In the genomic region with DNA sequence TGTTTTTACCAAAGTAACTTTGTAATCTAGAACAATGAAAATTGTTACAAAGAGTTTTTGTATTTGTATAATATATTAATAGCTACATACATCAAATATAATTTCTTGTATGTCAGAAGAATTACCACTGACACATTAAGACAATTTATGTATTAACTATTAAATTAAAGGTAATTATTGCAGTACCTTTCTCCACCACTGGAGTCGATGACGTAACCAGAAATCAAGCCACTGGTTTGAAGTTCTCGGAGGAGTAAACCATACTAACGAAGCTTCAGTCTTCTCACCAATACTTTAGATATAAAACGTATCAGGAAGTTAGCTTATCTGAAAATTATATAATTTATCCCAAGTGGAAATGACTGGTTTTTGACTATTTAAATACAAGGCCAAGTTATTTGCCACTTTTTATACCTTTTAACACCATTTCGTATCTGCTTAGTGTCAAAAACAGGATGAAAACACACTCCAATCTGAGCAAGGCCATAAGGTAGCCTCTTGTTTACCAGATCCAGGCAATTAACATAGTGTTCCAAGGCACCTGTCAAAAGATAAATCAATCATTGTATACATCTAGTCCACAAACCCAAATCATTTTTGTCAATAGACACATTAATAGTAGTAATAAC, we compare ENCODE assay signal across 9 cellular contexts. TPM values are rescaled to one million over a fixed set of nuclear protein-coding genes. Genes with fewer than 3 reads are reported as not detected.
A peak's percentile ranks its signal among the peaks of the same experiment; 100 is the strongest.
DNase-seq lines count a peak whose midpoint lies in the region; ATAC-seq, FAIRE-seq and TF ChIP-seq lines count a peak whose summit lies in the region.
"Had no signal": no experiment of that assay in that cellular context is flagged by ENCODE, and none has a peak within 500 bp of the region (broad histone marks: within the 10 kb centered on the region; RNA-seq: fewer than 3 reads in every experiment).

No MANE protein-coding gene starts in this region.

- no peak for FAIRE-seq in astrocyte (lab: Jason Lieb, UNC)
- FAIRE-seq: H54 had no signal

- peaks cover 24 to 55% (median 31%) of the 10 kb centered on the region in 4 donors for H3K4me1 Mint-ChIP-seq in CD4-positive, alpha-beta memory T cell
- H3K4me1 Mint-ChIP-seq in astrocyte (ENCODE audit: low read depth, unreplicated experiment), result peaks cover 13% of the 10 kb centered on the region
- H3K4me1 Mint-ChIP-seq in mesothelial cell of epicardium, result peaks cover 31% of the 10 kb centered on the region

- H3K4me3 Mint-ChIP-seq in CD4-positive, alpha-beta memory T cell, result peak overlapping the region in 4 of 8 donors; percentile 4 to 68 (median 43)
- H3K4me3 Mint-ChIP-seq in astrocyte (ENCODE audit: unreplicated experiment) (no peak overlapping the region), mesothelial cell of epicardium (no peak overlapping the region)

- POLR2A ChIA-PET in CD4-positive, alpha-beta memory T cell (lab: Charles Lee; ENCODE audit: partially characterized antibody), result interaction anchor here (0.5 to 5.4 kb wide), 5 partner anchors 9 to 94 kb away, joined by 3 to 110 read pairs (median 8); a partner anchor contains a TSS

- intact Hi-C loops in CD4-positive, alpha-beta memory T cell (cut with micrococcal nuclease), result loop anchor here (2.0 to 10.0 kb wide), 2 partner anchors 14 to 148 kb away; a partner anchor contains a TSS
- intact Hi-C loops in sciatic nerve (cut with DNase I), result no loop called here

- H3K9ac ChIP-seq in KMS-11 (no peak overlapping the region), astrocyte (ENCODE audit: low read length) (no peak overlapping the region)

- H3K27me3 Mint-ChIP-seq in CD4-positive, alpha-beta memory T cell, result no peaks in the 10 kb centered on the region
- no peaks in the 10 kb centered on the region for H3K27me3 Mint-ChIP-seq in astrocyte (ENCODE audit: low read depth, unreplicated experiment)
- no peaks in the 10 kb centered on the region for H3K27me3 Mint-ChIP-seq in mesothelial cell of epicardium (ENCODE audit: low read depth)

- H3K27ac Mint-ChIP-seq in CD4-positive, alpha-beta memory T cell, result peak overlapping the region; percentile 13 to 89 (median 73)
- H3K27ac Mint-ChIP-seq in astrocyte (ENCODE audit: unreplicated experiment) (no peak overlapping the region), mesothelial cell of epicardium (no peak overlapping the region)

- H3K9me3 Mint-ChIP-seq in CD4-positive, alpha-beta memory T cell, result peaks cover 0 to 16% (median 0%) of the 10 kb centered on the region in 8 donors
- H3K9me3 Mint-ChIP-seq in astrocyte (ENCODE audit: unreplicated experiment) (no peaks in the 10 kb centered on the region), mesothelial cell of epicardium (no peaks in the 10 kb centered on the region)

- no peak for ATAC-seq in sciatic nerve

- no peak overlapping the region for H3K4me2 ChIP-seq in KMS-11
- no peak overlapping the region for H3K4me2 ChIP-seq in astrocyte (ENCODE audit: low read length)

- peaks cover 29 to 46% of the 10 kb centered on the region in 2 donors for H3K36me3 Mint-ChIP-seq in CD4-positive, alpha-beta memory T cell
- peaks cover 10% of the 10 kb centered on the region for H3K36me3 Mint-ChIP-seq in astrocyte (ENCODE audit: low read depth, unreplicated experiment)
- H3K36me3 Mint-ChIP-seq in mesothelial cell of epicardium, result peaks cover 34% of the 10 kb centered on the region

- H2AFZ ChIP-seq in KMS-11 (ENCODE audit: low read depth) (no peak overlapping the region), astrocyte (ENCODE audit: low read depth, low read length) (no peak overlapping the region)

- CTCF ChIA-PET in CD4-positive, alpha-beta memory T cell (lab: Charles Lee; ENCODE audit: partially characterized antibody), result interaction anchor here (0.7 to 6.0 kb wide), 19 partner anchors 12 to 172 kb away, joined by 3 to 287 read pairs (median 3); a partner anchor contains a TSS

- H3K36me3 ChIP-seq in CD4-positive, alpha-beta memory T cell (ENCODE audit: insufficient read depth, low read length), result peaks cover 18% of the 10 kb centered on the region
- H3K36me3 ChIP-seq in KMS-11 (ENCODE audit: insufficient read depth) (0 out of 2 replicates have a peak, but pooled peaks cover 3% of the 10 kb centered on the region), astrocyte (ENCODE audit: insufficient read depth, low read length) (peaks cover 13% of the 10 kb centered on the region)

- no peaks in the 10 kb centered on the region for H3K9me3 ChIP-seq in CD4-positive, alpha-beta memory T cell (ENCODE audit: control insufficient read depth in 1 of 2, low read length in 2 of 2)
- H3K9me3 ChIP-seq in astrocyte (ENCODE audit: insufficient read depth, low read depth, low read length), result no peaks in the 10 kb centered on the region

- H3K4me3 ChIP-seq in CD4-positive, alpha-beta memory T cell (ENCODE audit: low read length in 2 of 2), result no peak overlapping the region
- H3K4me3 ChIP-seq in KMS-11 (IDR thresholded peaks at IDR 0.05; ENCODE audit: insufficient read depth, low read depth, low read length), result no peak overlapping the region
- no peak overlapping the region for H3K4me3 ChIP-seq in astrocyte (ENCODE audit: insufficient read depth, low read depth, low read length)

- DNase-seq in CD4-positive, alpha-beta memory T cell, result peak; percentile 54 to 60 (median 59)
- DNase-seq in astrocyte (ENCODE audit: low read depth), result no peak
- no peak for DNase-seq in mesothelial cell of epicardium (ENCODE audit: low spot score in 2 of 2, unreplicated experiment in 2 of 2)
- no peak for DNase-seq in sciatic nerve (ENCODE audit: low spot score)
- no peak for DNase-seq in NCI-H1436 treated with DMSO at 0.1 percent for 48 hours (lab: John Stamatoyannopoulos, UW)
- no peak for DNase-seq in NCI-H2107 treated with DMSO at 0.1 percent for 48 hours (lab: John Stamatoyannopoulos, UW; ENCODE audit: unreplicated experiment)
- DNase-seq in middle frontal gyrus (ENCODE audit: extremely low spot score, low spot score), result no peak

- H3K79me2 ChIP-seq in KMS-11 (ENCODE audit: insufficient read depth, low read depth), result peaks cover 34% of the 10 kb centered on the region
- H3K79me2 ChIP-seq in astrocyte (ENCODE audit: insufficient read depth, low read length), result peaks cover 26% of the 10 kb centered on the region

- peaks cover 40% of the 10 kb centered on the region for H3K4me1 ChIP-seq in CD4-positive, alpha-beta memory T cell (ENCODE audit: insufficient read depth, low read length)
- H3K4me1 ChIP-seq in KMS-11 (ENCODE audit: low read depth, poor library complexity, severe bottlenecking) (peaks cover 26% of the 10 kb centered on the region), astrocyte (ENCODE audit: insufficient read depth, low read length) (peaks cover 10% of the 10 kb centered on the region)

- H3K27me3 ChIP-seq in CD4-positive, alpha-beta memory T cell (ENCODE audit: insufficient read depth, low read length), result no peaks in the 10 kb centered on the region
- no peaks in the 10 kb centered on the region for H3K27me3 ChIP-seq in KMS-11 (ENCODE audit: insufficient read depth, low read depth)
- H3K27me3 ChIP-seq in astrocyte (ENCODE audit: insufficient read depth, low read length), result no peaks in the 10 kb centered on the region

- H4K20me1 ChIP-seq in KMS-11 (ENCODE audit: insufficient read depth) (no peaks in the 10 kb centered on the region), astrocyte (ENCODE audit: insufficient read depth, low read length) (peaks cover 13% of the 10 kb centered on the region)

- TF ChIP-seq CTCF in KMS-11 (conservative IDR thresholded peaks at IDR 0.05; ENCODE audit: low read depth, low read length) (peak; percentile 68; the same call in 1 of the 2 replicates), astrocyte (IDR thresholded peaks at IDR 0.05; ENCODE audit: insufficient read depth, low read depth, low read length) (peak; percentile 48), mesothelial cell of epicardium (IDR thresholded peaks at IDR 0.05; ENCODE audit: unreplicated experiment) (peak; percentile 79)

- no peak overlapping the region for H3K27ac ChIP-seq in CD4-positive, alpha-beta memory T cell (ENCODE audit: low read depth, low read length)
- H3K27ac ChIP-seq in KMS-11 (no peak overlapping the region), astrocyte (ENCODE audit: low read depth, low read length) (no peak overlapping the region)

RNA-seq across cellular contexts. Expression of a gene that starts 4.3 kb away (rescaled TPM):
- 10 to 100 TPM; 57.4 to 60.0 TPM for total RNA-seq in CD4-positive, alpha-beta memory T cell
- 1 to 10 TPM; 3.0 to 6.7 TPM for polyA plus RNA-seq in CD4-positive, alpha-beta memory T cell
- total RNA-seq in astrocyte (13.7 and 16.2 TPM in 2 replicates), mesothelial cell of epicardium (30.9 to 32.2 TPM (median 31.7 TPM) in 3 replicates), sciatic nerve (19.4 TPM)

RNA-seq across cellular contexts. Expression of a gene that starts 13.5 kb away (rescaled TPM):
- 1,000 to 10,000 TPM; 1,369 to 1,418 TPM for total RNA-seq in CD4-positive, alpha-beta memory T cell
- 1,000 to 10,000 TPM; 1,080 to 1,577 TPM for polyA plus RNA-seq in CD4-positive, alpha-beta memory T cell
- total RNA-seq in astrocyte (549 and 555 TPM in 2 replicates), mesothelial cell of epicardium (886 to 925 TPM (median 921 TPM) in 3 replicates), sciatic nerve (667 TPM)

RNA-seq across cellular contexts. Expression of a gene that starts 14.2 kb away (rescaled TPM):
- 100 to 1,000 TPM; 105 to 108 TPM for total RNA-seq in CD4-positive, alpha-beta memory T cell
- 10 to 100 TPM in 1 of 2 donors, 1 to 10 TPM in 1; 6.4 to 18.5 TPM for polyA plus RNA-seq in CD4-positive, alpha-beta memory T cell
- total RNA-seq in astrocyte, result 29.7 and 35.2 TPM in 2 replicates
- total RNA-seq in mesothelial cell of epicardium, result 128 to 135 TPM (median 132 TPM) in 3 replicates
- 72.0 TPM for total RNA-seq in sciatic nerve

RNA-seq across cellular contexts. Expression of a gene that starts 43.7 kb away (rescaled TPM):
- total RNA-seq in CD4-positive, alpha-beta memory T cell, result under 1 TPM; 0.55 to 0.90 TPM
- polyA plus RNA-seq in CD4-positive, alpha-beta memory T cell, result not detected
- total RNA-seq in astrocyte (0.91 and 1.9 TPM in 2 replicates), mesothelial cell of epicardium (0.40 to 0.54 TPM in 2 of 3 replicates, not detected in the other), sciatic nerve (13.5 TPM)

Comparison
In these comparisons a context has a peak if more than half of its experiments do, and no peak if none do; other contexts are left out.
1. DNase-seq: peak in CD4-positive, alpha-beta memory T cell (5 of 5); none in astrocyte (single experiment), mesothelial cell of epicardium (0 of 2), sciatic nerve (single experiment), NCI-H1436 treated with DMSO at 0.1 percent for 48 hours (single experiment), NCI-H2107 treated with DMSO at 0.1 percent for 48 hours (single experiment) and middle frontal gyrus (single experiment).
2. H3K27ac Mint-ChIP-seq: peak in CD4-positive, alpha-beta memory T cell (7 of 7); none in astrocyte (single experiment) and mesothelial cell of epicardium (single experiment).
3. Peak in every context shown above with its lines, with median percentiles within 50 percentile points of each other: CTCF ChIP-seq.